Comparison of ENCODE assay signal across 8 cellular contexts in the genomic region with DNA sequence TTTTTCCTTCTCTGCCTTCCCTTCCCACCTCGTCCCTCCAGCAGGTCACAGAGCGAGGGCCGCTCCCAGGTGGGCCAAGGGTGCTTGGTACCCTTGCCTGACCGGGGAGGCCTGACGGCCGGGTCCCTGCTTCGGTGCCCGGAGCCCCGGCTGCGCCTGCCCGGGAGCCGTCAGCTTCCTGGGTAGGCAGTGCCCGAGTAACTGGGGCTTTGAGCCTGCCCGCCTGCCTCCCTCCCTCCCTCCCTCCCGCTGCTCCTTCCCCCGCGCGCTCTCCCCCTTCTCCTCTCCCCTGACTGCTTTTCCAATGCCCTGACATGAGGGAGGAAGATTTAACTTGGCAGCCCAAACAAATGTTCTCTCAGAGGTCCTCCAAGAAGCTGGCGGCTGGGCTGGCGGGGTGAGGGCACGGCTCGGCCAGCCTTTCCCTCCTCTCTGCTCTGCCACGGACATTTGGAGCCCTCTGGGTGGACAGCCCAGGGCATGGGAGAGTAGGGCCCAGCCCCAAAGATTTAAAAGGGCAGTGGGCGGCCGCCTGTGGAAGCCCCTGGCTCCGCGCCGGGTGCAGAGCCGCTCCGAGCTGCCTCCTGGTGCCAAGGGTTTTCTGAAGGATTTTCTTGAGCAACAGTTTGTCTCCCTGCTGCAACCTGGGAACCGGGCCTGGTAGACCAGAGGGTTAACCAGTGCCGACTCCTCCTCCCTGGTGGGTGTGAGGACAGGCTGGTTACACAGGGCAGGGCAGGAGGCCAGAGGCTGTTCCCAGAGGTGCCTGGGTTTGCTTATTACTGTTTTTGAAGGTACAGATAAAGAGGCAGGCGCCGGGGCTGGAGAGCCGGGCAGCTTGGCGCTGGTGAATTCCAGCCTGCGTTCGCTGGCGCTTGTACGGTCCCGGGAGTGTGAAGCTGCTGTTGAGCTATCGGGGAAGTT. TPM values are rescaled to one million over a fixed set of nuclear protein-coding genes. Genes with fewer than 3 reads are reported as not detected.
DNase-seq lines count a peak whose midpoint lies in the region; ATAC-seq and TF ChIP-seq lines count a peak whose summit lies in the region.

No MANE protein-coding gene starts in this region.

- peaks cover 14% of the 10 kb centered on the region; the same call in 1 of the 2 replicates for H3K27me3 ChIP-seq in KMS-11 (ENCODE audit: insufficient read depth, low read depth)
- no peaks in the 10 kb centered on the region for H3K27me3 ChIP-seq in effector memory CD4-positive, alpha-beta T cell (replicated peaks; ENCODE audit: control insufficient read depth, insufficient read depth, low read length, poor library complexity, severe bottlenecking)

- no peak overlapping the region for H2AFZ ChIP-seq in KMS-11 (ENCODE audit: low read depth)

- H3K4me2 ChIP-seq in KMS-11, result peak overlapping the region; percentile 51; the same call in 1 of the 2 replicates

- H3K27me3 Mint-ChIP-seq in stimulated activated memory B cell treated with anti-CD40 and anti-IgM and Interleukin-4, amounts not matched to agents 10 μg/mL and 1 μg/mL and 100 μg/mL, for 72 hours, result peaks cover 46% of the 10 kb centered on the region

- H3K4me3 Mint-ChIP-seq in stimulated activated memory B cell treated with anti-CD40 and anti-IgM and Interleukin-4, amounts not matched to agents 10 μg/mL and 1 μg/mL and 100 μg/mL, for 72 hours, result peak overlapping the region; percentile 81

- TF ChIP-seq CTCF in KMS-11 (conservative IDR thresholded peaks at IDR 0.05; ENCODE audit: low read depth, low read length), result no peak
- TF ChIP-seq CTCF in lower leg skin (IDR thresholded peaks at IDR 0.05), result no peak

- peak overlapping the region; percentile 70 for H3K27ac Mint-ChIP-seq in stimulated activated memory B cell treated with anti-CD40 and anti-IgM and Interleukin-4, amounts not matched to agents 10 μg/mL and 1 μg/mL and 100 μg/mL, for 72 hours

- no peak overlapping the region for H3K27ac ChIP-seq in KMS-11
- H3K27ac ChIP-seq in effector memory CD4-positive, alpha-beta T cell (ENCODE audit: insufficient read depth, low read length, poor library complexity, severe bottlenecking), result no peak overlapping the region

- H3K9ac ChIP-seq in KMS-11, result no peak overlapping the region

- peaks cover 5% of the 10 kb centered on the region for H3K4me1 ChIP-seq in KMS-11 (ENCODE audit: low read depth, poor library complexity, severe bottlenecking)
- peaks cover 19% of the 10 kb centered on the region for H3K4me1 ChIP-seq in effector memory CD4-positive, alpha-beta T cell (ENCODE audit: control insufficient read depth, insufficient read depth, low read length, poor library complexity, severe bottlenecking)

- peak; percentile 60 for DNase-seq in DMS153 treated with DMSO at 0.1 percent for 48 hours (lab: John Stamatoyannopoulos, UW; ENCODE audit: unreplicated experiment)
- DNase-seq in T1000 (lab: John Stamatoyannopoulos, UW), result peak; percentile 36
- DNase-seq in effector memory CD4-positive, alpha-beta T cell, result no peak
- peak; percentile 94 to 98 for DNase-seq in lower leg skin (ENCODE audit: low spot score in 2 of 2)

- H3K4me3 ChIP-seq in KMS-11 (IDR thresholded peaks at IDR 0.05; ENCODE audit: insufficient read depth, low read depth, low read length) (no peak overlapping the region), lower leg skin (ENCODE audit: low read depth, poor library complexity, severe bottlenecking) (peak overlapping the region; percentile 26)
- H3K4me3 ChIP-seq in effector memory CD4-positive, alpha-beta T cell (ENCODE audit: insufficient read depth, low read depth, low read length, poor library complexity, severe bottlenecking), result peak overlapping the region; percentile 94

- 2 to 5% methylated on average over 32 to 37 of the region's 42 CpGs for WGBS in lower leg skin, 2 donors

- H3K9me3 Mint-ChIP-seq in stimulated activated memory B cell treated with anti-CD40 and anti-IgM and Interleukin-4, amounts not matched to agents 10 μg/mL and 1 μg/mL and 100 μg/mL, for 72 hours, result no peaks in the 10 kb centered on the region

- no peak for ATAC-seq in stimulated activated memory B cell treated with anti-CD40 and anti-IgM and Interleukin-4, amounts not matched to agents 10 μg/mL and 1 μg/mL and 100 μg/mL, for 72 hours
- no peak for ATAC-seq in HG02759 (IDR thresholded peaks at IDR 0.05; ENCODE audit: unreplicated experiment)
- ATAC-seq in HG03045 (IDR thresholded peaks at IDR 0.05; ENCODE audit: unreplicated experiment), result no peak

- no peaks in the 10 kb centered on the region for H3K79me2 ChIP-seq in KMS-11 (ENCODE audit: insufficient read depth, low read depth)

- no peaks in the 10 kb centered on the region for H3K9me3 ChIP-seq in effector memory CD4-positive, alpha-beta T cell (ENCODE audit: control insufficient read depth, low read length)

- H3K36me3 ChIP-seq in KMS-11 (ENCODE audit: insufficient read depth), result no peaks in the 10 kb centered on the region
- no peaks in the 10 kb centered on the region for H3K36me3 ChIP-seq in effector memory CD4-positive, alpha-beta T cell (ENCODE audit: control insufficient read depth, insufficient read depth, low read length)

- peak in 1 of 2 donors; percentile 42 for TF ChIP-seq POLR2A in lower leg skin (IDR thresholded peaks at IDR 0.05)

- peaks cover 29% of the 10 kb centered on the region for H3K4me1 Mint-ChIP-seq in stimulated activated memory B cell treated with anti-CD40 and anti-IgM and Interleukin-4, amounts not matched to agents 10 μg/mL and 1 μg/mL and 100 μg/mL, for 72 hours

- intact Hi-C loops in lower leg skin (cut with DNase I; ENCODE audit: low total_unique reads), result loop anchor here (5.0 to 10.0 kb wide), 2 partner anchors 71 to 124 kb away; no protein-coding TSS in a partner anchor

- H4K20me1 ChIP-seq in KMS-11 (ENCODE audit: insufficient read depth), result no peaks in the 10 kb centered on the region

- H3K36me3 Mint-ChIP-seq in stimulated activated memory B cell treated with anti-CD40 and anti-IgM and Interleukin-4, amounts not matched to agents 10 μg/mL and 1 μg/mL and 100 μg/mL, for 72 hours, result no peaks in the 10 kb centered on the region

RNA-seq across cellular contexts. Expression of a gene that starts 2.1 kb away (rescaled TPM):
- total RNA-seq in lower leg skin, result 10 to 100 TPM; 58.1 to 87.4 (median 74.2) TPM

Comparison
In these comparisons a context has a peak if more than half of its experiments do, and no peak if none do; other contexts are left out.
1. DNase-seq: peak in DMS153 treated with DMSO at 0.1 percent for 48 hours (single experiment), T1000 (single experiment) and lower leg skin (2 of 2); none in effector memory CD4-positive, alpha-beta T cell (0 of 3).